25 cellular contexts compared by ENCODE assay signal in genomic region chr7:50278120-50278519, GRCh38. TPM values are rescaled to one million over a fixed set of nuclear protein-coding genes. Genes with fewer than 3 reads are reported as not detected.
DNase-seq lines count a peak whose midpoint lies in the region; ATAC-seq, FAIRE-seq and TF ChIP-seq lines count a peak whose summit lies in the region.
"Had no signal": no experiment of that assay in that cellular context is flagged by ENCODE, and none has a peak within 500 bp of the region (broad histone marks: within the 10 kb centered on the region; RNA-seq: fewer than 3 reads in every experiment).

No MANE protein-coding gene starts in this region.

- peak overlapping the region; percentile 41 for H3K27ac Mint-ChIP-seq in central memory CD8-positive, alpha-beta T cell (ENCODE audit: low read depth)
- peak overlapping the region; percentile 93 for H3K27ac Mint-ChIP-seq in stimulated activated memory B cell treated with anti-CD40 and anti-IgM and Interleukin-4, amounts not matched to agents 10 μg/mL and 1 μg/mL and 100 μg/mL, for 72 hours
- H3K27ac Mint-ChIP-seq: CD4-positive, alpha-beta T cell; CD8-positive, alpha-beta T cell had no signal

- H3K27me3 Mint-ChIP-seq in central memory CD8-positive, alpha-beta T cell = no peaks in the 10 kb centered on the region
- H3K27me3 Mint-ChIP-seq in stimulated activated memory B cell treated with anti-CD40 and anti-IgM and Interleukin-4, amounts not matched to agents 10 μg/mL and 1 μg/mL and 100 μg/mL, for 72 hours = no peaks in the 10 kb centered on the region
- H3K27me3 Mint-ChIP-seq: B cell; CD4-positive, alpha-beta T cell had no signal

- H3K4me3 Mint-ChIP-seq in central memory CD8-positive, alpha-beta T cell = no peak overlapping the region
- H3K4me3 Mint-ChIP-seq in stimulated activated memory B cell treated with anti-CD40 and anti-IgM and Interleukin-4, amounts not matched to agents 10 μg/mL and 1 μg/mL and 100 μg/mL, for 72 hours = no peak overlapping the region
- H3K4me3 Mint-ChIP-seq: CD4-positive, alpha-beta T cell; CD8-positive, alpha-beta T cell had no signal

- TF ChIP-seq EP300 in K562 (IDR thresholded peaks at IDR 0.05; ENCODE audit: low read length) = no peak

- POLR2A ChIA-PET in K562 (lab: Yijun Ruan, JAX) = no interaction called here

- H3K9ac ChIP-seq in K562 (ENCODE audit: insufficient read depth in 1 of 2, low read depth in 2 of 2, low read length in 2 of 2) = no peak overlapping the region
- H3K9ac ChIP-seq: BLaER1 treated with 17β-estradiol and CSF1 and Interleukin-3, amounts not matched to agents 10 nM and 100 nM had no signal

- H3K4me1 Mint-ChIP-seq in central memory CD8-positive, alpha-beta T cell = peaks cover 30% of the 10 kb centered on the region
- H3K4me1 Mint-ChIP-seq in stimulated activated memory B cell treated with anti-CD40 and anti-IgM and Interleukin-4, amounts not matched to agents 10 μg/mL and 1 μg/mL and 100 μg/mL, for 72 hours = peaks cover 81% of the 10 kb centered on the region

- no peak overlapping the region for H3K4me2 ChIP-seq in K562 (ENCODE audit: insufficient read depth, low read length)
- H3K4me2 ChIP-seq: A549 had no signal

- no peaks in the 10 kb centered on the region for H3K9me3 Mint-ChIP-seq in central memory CD8-positive, alpha-beta T cell
- H3K9me3 Mint-ChIP-seq in stimulated activated memory B cell treated with anti-CD40 and anti-IgM and Interleukin-4, amounts not matched to agents 10 μg/mL and 1 μg/mL and 100 μg/mL, for 72 hours = peaks cover 6% of the 10 kb centered on the region
- H3K9me3 Mint-ChIP-seq: CD4-positive, alpha-beta T cell; CD8-positive, alpha-beta T cell had no signal

- H3K36me3 ChIP-seq in K562 (ENCODE audit: control insufficient read depth, insufficient read depth, low read length) = no peaks in the 10 kb centered on the region
- H3K36me3 ChIP-seq in SJCRH30 = no peaks in the 10 kb centered on the region
- H3K36me3 ChIP-seq: BLaER1 treated with 17β-estradiol and CSF1 and Interleukin-3, amounts not matched to agents 10 nM and 100 nM had no signal

- H3K9me1 ChIP-seq in K562 (ENCODE audit: control insufficient read depth, insufficient read depth, low read length) = no peaks in the 10 kb centered on the region

- H3K9me3 ChIP-seq in K562 (replicated peaks; ENCODE audit: control insufficient read depth, insufficient read depth, low read depth, low read length) (no peaks in the 10 kb centered on the region), SJCRH30 (replicated peaks) (no peaks in the 10 kb centered on the region)
- H3K9me3 ChIP-seq: A549, Caco-2 had no signal

- intact Hi-C loops in K562 (cut with micrococcal nuclease) = no loop called here

- H3K27ac ChIP-seq in K562 (ENCODE audit: extremely low read depth, low read depth, low read length) = no peak overlapping the region
- no peak overlapping the region for H3K27ac ChIP-seq in SJCRH30
- H3K27ac ChIP-seq: 22Rv1, A549, C4-2B had no signal

- FAIRE-seq in K562 (lab: Jason Lieb, UNC) = no peak
- FAIRE-seq: A549, D721Med, G401.6, GM12891 had no signal

- no peaks in the 10 kb centered on the region for H3K36me3 Mint-ChIP-seq in central memory CD8-positive, alpha-beta T cell (ENCODE audit: insufficient read depth)
- H3K36me3 Mint-ChIP-seq in stimulated activated memory B cell treated with anti-CD40 and anti-IgM and Interleukin-4, amounts not matched to agents 10 μg/mL and 1 μg/mL and 100 μg/mL, for 72 hours = no peaks in the 10 kb centered on the region
- H3K36me3 Mint-ChIP-seq: CD8-positive, alpha-beta T cell had no signal

- H3K4me1 ChIP-seq in K562 (replicated peaks in 1 of 2; ENCODE audit: control insufficient read depth in 2 of 2, insufficient read depth in 2 of 2, low read length in 2 of 2) (peaks cover 2 to 7% of the 10 kb centered on the region in 2 experiments; a peak in 3 of 5 replicates), SJCRH30 (no peaks in the 10 kb centered on the region)
- H3K4me1 ChIP-seq: A549, Caco-2 had no signal

- ATAC-seq in activated CD4-positive, CD25-positive, alpha-beta regulatory T cell treated with anti-CD3 and anti-CD28 coated beads, Interleukin-2, amount 50 U/mL, for 24 hours = peak; percentile 53 to 69
- ATAC-seq in K562 = no peak
- no peak for ATAC-seq in central memory CD8-positive, alpha-beta T cell (replicated peaks; ENCODE audit: extremely low read depth, poor library complexity, severe bottlenecking)
- no peak for ATAC-seq in stimulated activated memory B cell treated with anti-CD40 and anti-IgM and Interleukin-4, amounts not matched to agents 10 μg/mL and 1 μg/mL and 100 μg/mL, for 72 hours
- ATAC-seq: A549; CD8-positive, alpha-beta T cell had no signal

- BruUV-seq in K562 (replicated peaks; lab: Mats Ljungman, UMichigan) = no TSS peak

- in situ Hi-C loops in K562 (cut with MboI) = no loop called here

- H3K27me3 ChIP-seq in K562 (ENCODE audit: control insufficient read depth in 2 of 2, insufficient read depth in 2 of 2, low read length in 2 of 2) (no peaks in the 10 kb centered on the region), SJCRH30 (no peaks in the 10 kb centered on the region)
- H3K27me3 ChIP-seq: BLaER1 treated with 17β-estradiol and CSF1 and Interleukin-3, amounts not matched to agents 10 nM and 100 nM had no signal

- no peak overlapping the region for H3K4me3 ChIP-seq in K562
- no peak overlapping the region for H3K4me3 ChIP-seq in SJCRH30
- H3K4me3 ChIP-seq: A549; BLaER1 treated with 17β-estradiol and CSF1 and Interleukin-3, amounts not matched to agents 10 nM and 100 nM had no signal

- TF ChIP-seq POLR2A in K562 (conservative IDR thresholded peaks at IDR 0.05) = no peak

- no peak overlapping the region for H2AFZ ChIP-seq in K562 (ENCODE audit: low read depth, low read length)

- no peak for DNase-seq in activated CD4-positive, CD25-positive, alpha-beta regulatory T cell (lab: John Stamatoyannopoulos, UW)
- DNase-seq in K562 (ENCODE audit: extremely low read depth in 1 of 4, low spot score in 3 of 4) (no peak), NCI-H2171 treated with DMSO at 0.1 percent for 48 hours (lab: John Stamatoyannopoulos, UW) (no peak), SJCRH30 (no peak), RPMI8226 (no peak)
- no peak for DNase-seq in central memory CD8-positive, alpha-beta T cell (ENCODE audit: low spot score in 2 of 2)
- DNase-seq: AML-193; Caco-2; Calu3; CD4-positive, alpha-beta T cell; CD8-positive, alpha-beta T cell; DMS79 treated with DMSO at 0.1 percent for 48 hours; GF-D8 had no signal

- TF ChIP-seq CTCF in K562 (IDR thresholded peaks at IDR 0.05 in 2 of 3, conservative IDR thresholded peaks at IDR 0.05 in 1 of 3; ENCODE audit: insufficient read depth in 2 of 3, low read depth in 1 of 3, low read length in 3 of 3) = no peak

- no peaks in the 10 kb centered on the region for H4K20me1 ChIP-seq in K562 (replicated peaks; ENCODE audit: control insufficient read depth, insufficient read depth, low read length)
- H4K20me1 ChIP-seq: BLaER1 treated with 17β-estradiol and CSF1 and Interleukin-3, amounts not matched to agents 10 nM and 100 nM had no signal

- no peak for TF ChIP-seq RAD21 in K562 (CRISPR knock-in tag; conservative IDR thresholded peaks at IDR 0.05 in 1 of 2, IDR thresholded peaks at IDR 0.05 in 1 of 2)

- no peaks in the 10 kb centered on the region for H3K79me2 ChIP-seq in K562 (ENCODE audit: control insufficient read depth, insufficient read depth, low read length)

- CTCF ChIA-PET in K562 (lab: Yijun Ruan, JAX; ENCODE audit: low intra/inter-chr PET ratio) = no interaction called here

TF ChIP-seq in K562, 482 proteins besides CTCF, POLR2A, EP300 and RAD21:
- TF ChIP-seq, protein P1, sequence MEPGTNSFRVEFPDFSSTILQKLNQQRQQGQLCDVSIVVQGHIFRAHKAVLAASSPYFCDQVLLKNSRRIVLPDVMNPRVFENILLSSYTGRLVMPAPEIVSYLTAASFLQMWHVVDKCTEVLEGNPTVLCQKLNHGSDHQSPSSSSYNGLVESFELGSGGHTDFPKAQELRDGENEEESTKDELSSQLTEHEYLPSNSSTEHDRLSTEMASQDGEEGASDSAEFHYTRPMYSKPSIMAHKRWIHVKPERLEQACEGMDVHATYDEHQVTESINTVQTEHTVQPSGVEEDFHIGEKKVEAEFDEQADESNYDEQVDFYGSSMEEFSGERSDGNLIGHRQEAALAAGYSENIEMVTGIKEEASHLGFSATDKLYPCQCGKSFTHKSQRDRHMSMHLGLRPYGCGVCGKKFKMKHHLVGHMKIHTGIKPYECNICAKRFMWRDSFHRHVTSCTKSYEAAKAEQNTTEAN (CRISPR knock-in tag; IDR thresholded peaks at IDR 0.05) = no peak
- peak; percentile 47 for TF ChIP-seq ZNF316 (IDR thresholded peaks at IDR 0.05)

RNA-seq across cellular contexts. Expression of gene IKZF1, which starts 26.4 kb away (rescaled TPM):
- 53.3 and 122 TPM in 2 replicates for total RNA-seq in K562 (2011; cell fraction: chromatin; rRNA removed; ENCODE audit: low replicate concordance)
- total RNA-seq in K562 (2011; cell fraction: nucleolus; rRNA removed) = 37.5 and 50.9 TPM in 2 replicates
- total RNA-seq in K562 (2011; cell fraction: nucleoplasm; rRNA removed) = 76.8 and 139 TPM in 2 replicates
- total RNA-seq in K562 (2014; rRNA removed) = 66.5 and 98.0 TPM in 2 replicates
- total RNA-seq in K562 (2014; rRNA removed; fragmentation: Illumina TruSeq; extraction: Trizol) = 43.8 and 45.6 TPM in 2 replicates
- total RNA-seq in K562 (2015; rRNA removed; fragmentation: Illumina TruSeq; extraction: Trizol) = 43.4 and 44.7 TPM in 2 replicates
- 85.3 and 96.6 TPM in 2 replicates for total RNA-seq in K562 (2021)
- 28.4 and 36.2 TPM in 2 replicates for polyA plus RNA-seq in K562 (2011; rRNA removed)
- polyA plus RNA-seq in K562 (2011; cell fraction: cytosol; rRNA removed) = 34.4 and 57.9 TPM in 2 replicates
- 43.0 and 50.8 TPM in 2 replicates for polyA plus RNA-seq in K562 (2011; cell fraction: nucleus; rRNA removed)
- polyA plus RNA-seq in K562 (2012) = 35.8 and 46.0 TPM in 2 replicates
- 37.3 and 50.3 TPM in 2 replicates for polyA plus RNA-seq in K562 (2014; fragmentation: Illumina TruSeq; extraction: Trizol)
- polyA plus RNA-seq in K562 (2014; fragmentation: Nextera tagmentation; extraction: Ambion mirVana) = 10 to 100 TPM; 12.6 to 14.7 TPM
- 30.9 and 37.2 TPM in 2 replicates for polyA plus RNA-seq in K562 (2014; rRNA removed)
- 82.8 and 85.1 TPM in 2 replicates for polyA minus RNA-seq in K562 (2011; rRNA and poly(A)+ RNA removed)
- 60.8 and 72.3 TPM in 2 replicates for polyA minus RNA-seq in K562 (2011; cell fraction: cytosol; rRNA and poly(A)+ RNA removed)
- 77.0 and 96.0 TPM in 2 replicates for polyA minus RNA-seq in K562 (2011; cell fraction: nucleus; rRNA and poly(A)+ RNA removed)
- not detected in 2 replicates for total RNA-seq in SJCRH30 (2014; rRNA removed; shearing (Covaris generic))
- total RNA-seq: A172, Caco-2 had no signal
- polyA plus RNA-seq: A549, BJ had no signal

Comparison
In these comparisons a context has a peak if more than half of its experiments do, and no peak if none do; other contexts are left out.
1. ATAC-seq: peak in activated CD4-positive, CD25-positive, alpha-beta regulatory T cell treated with anti-CD3 and anti-CD28 coated beads, Interleukin-2, amount 50 U/mL, for 24 hours (2 of 2); none in K562 (single experiment), central memory CD8-positive, alpha-beta T cell (single experiment) and stimulated activated memory B cell treated with anti-CD40 and anti-IgM and Interleukin-4, amounts not matched to agents 10 μg/mL and 1 μg/mL and 100 μg/mL, for 72 hours (single experiment).
2. RNA of gene IKZF1, which starts 26.4 kb away (total RNA-seq): 37.5 to 139 TPM in K562; not detected in SJCRH30; every median in the first group is over 10 times any median in the second.